ENCODE assay signal across 21 cellular contexts in genomic region chr10:86254526-86255174, GRCh38.
DNase-seq lines count a peak whose midpoint lies in the region; ATAC-seq, FAIRE-seq and TF ChIP-seq lines count a peak whose summit lies in the region.
"Had no signal": no experiment of that assay in that cellular context is flagged by ENCODE, and none has a peak within 500 bp of the region (broad histone marks: within the 10 kb centered on the region; RNA-seq: fewer than 3 reads in every experiment).

No MANE protein-coding gene starts in this region.

- no peak for ATAC-seq in GM18861 (IDR thresholded peaks at IDR 0.05; ENCODE audit: unreplicated experiment)
- ATAC-seq in activated T-helper 17 cell treated with anti-CD3 and anti-CD28 coated beads, Interleukin-2, amount 50 U/mL, for 72 hours (replicated peaks): no peak
- ATAC-seq: activated CD4-positive, alpha-beta T cell treated with anti-CD3 and anti-CD28 coated beads for 36 hours; activated T-cell treated with anti-CD3 and anti-CD28 coated beads, Interleukin-2, amount 50 U/mL, for 72 hours; T-helper 17 cell had no signal

- H3K36me3 Mint-ChIP-seq in activated T-helper 17 cell treated with anti-CD3 and anti-CD28 coated beads, Interleukin-2, amount 50 U/mL, for 72 hours (ENCODE audit: low read depth): no peaks in the 10 kb centered on the region

- no peak overlapping the region for H3K27ac Mint-ChIP-seq in activated T-helper 17 cell treated with anti-CD3 and anti-CD28 coated beads, Interleukin-2, amount 50 U/mL, for 72 hours
- H3K27ac Mint-ChIP-seq: activated CD4-positive, alpha-beta T cell treated with anti-CD3 and anti-CD28 coated beads for 36 hours; activated T-cell treated with anti-CD3 and anti-CD28 coated beads, Interleukin-2, amount 50 U/mL, for 72 hours; B cell; naive B cell; T-helper 17 cell had no signal

- no peaks in the 10 kb centered on the region for H3K9me3 Mint-ChIP-seq in activated T-helper 17 cell treated with anti-CD3 and anti-CD28 coated beads, Interleukin-2, amount 50 U/mL, for 72 hours

- no peak for FAIRE-seq in HTR-8/SVneo (lab: Jason Lieb, UNC)
- FAIRE-seq: frontal cortex, G401.6, keratinocyte had no signal

- peaks cover 0 to 15% (median 0%) of the 10 kb centered on the region in 3 donors for H3K4me1 ChIP-seq in esophagus squamous epithelium

- no peaks in the 10 kb centered on the region for H3K36me3 ChIP-seq in esophagus squamous epithelium

- TF ChIP-seq CTCF in esophagus squamous epithelium (IDR thresholded peaks at IDR 0.05): no peak

- H3K27ac ChIP-seq in esophagus squamous epithelium: no peak overlapping the region

- TF ChIP-seq POLR2A in esophagus squamous epithelium (IDR thresholded peaks at IDR 0.05): no peak

- WGBS in esophagus squamous epithelium, 2 donors: 30 to 39% methylated on average over 3 of the region's 6 CpGs

- intact Hi-C loops in esophagus squamous epithelium (cut with DNase I): no loop called here

- DNase-seq in 8988T (peak; percentile 47), DMS153 treated with DMSO at 0.1 percent for 48 hours (lab: John Stamatoyannopoulos, UW; ENCODE audit: unreplicated experiment) (peak; percentile 10), NCI-H510A treated with DMSO at 0.1 percent for 48 hours (lab: John Stamatoyannopoulos, UW) (peak; percentile 12), iPS-NIHi11 (ENCODE audit: low spot score) (peak; percentile 52), HTR-8/SVneo (ENCODE audit: insufficient read length, low spot score) (no peak), esophagus squamous epithelium (lab: John Stamatoyannopoulos, UW) (no peak)
- DNase-seq: activated CD4-positive, alpha-beta T cell treated with anti-CD3 and anti-CD28 coated beads for 36 hours; activated T-cell treated with anti-CD3 and anti-CD28 coated beads, Interleukin-2, amount 50 U/mL, for 72 hours; anterior cingulate cortex; naive B cell; NCI-H1105; stimulated activated CD4-positive, alpha-beta T cell treated with anti-CD3 and anti-CD28 coated beads, Interleukin-4, amount 100 ng/mL, for 24 hours; stimulated activated naive CD4-positive, alpha-beta T cell treated with Interleukin-2 at 50 U/mL for 16 hours; T-helper 17 cell had no signal

- no peak overlapping the region for H3K4me3 ChIP-seq in esophagus squamous epithelium
- H3K4me3 ChIP-seq: dorsolateral prefrontal cortex had no signal

- peaks cover 0 to 8% (median 0%) of the 10 kb centered on the region in 4 donors for H3K27me3 ChIP-seq in esophagus squamous epithelium
- H3K27me3 ChIP-seq: dorsolateral prefrontal cortex had no signal

- peaks cover 7% of the 10 kb centered on the region for H3K27me3 Mint-ChIP-seq in activated T-helper 17 cell treated with anti-CD3 and anti-CD28 coated beads, Interleukin-2, amount 50 U/mL, for 72 hours

- no peaks in the 10 kb centered on the region for H3K4me1 Mint-ChIP-seq in activated T-helper 17 cell treated with anti-CD3 and anti-CD28 coated beads, Interleukin-2, amount 50 U/mL, for 72 hours
- H3K4me1 Mint-ChIP-seq: activated CD4-positive, alpha-beta T cell treated with anti-CD3 and anti-CD28 coated beads for 36 hours; B cell; naive B cell had no signal

- no peak overlapping the region for H3K4me3 Mint-ChIP-seq in activated T-helper 17 cell treated with anti-CD3 and anti-CD28 coated beads, Interleukin-2, amount 50 U/mL, for 72 hours
- H3K4me3 Mint-ChIP-seq: activated CD4-positive, alpha-beta T cell treated with anti-CD3 and anti-CD28 coated beads for 36 hours; activated T-cell treated with anti-CD3 and anti-CD28 coated beads, Interleukin-2, amount 50 U/mL, for 72 hours; B cell; naive B cell; T-helper 17 cell had no signal

- no peaks in the 10 kb centered on the region for H3K9me3 ChIP-seq in esophagus squamous epithelium

Comparison
In these comparisons a context has a peak if more than half of its experiments do, and no peak if none do; other contexts are left out.
1. DNase-seq: peak in 8988T (single experiment), DMS153 treated with DMSO at 0.1 percent for 48 hours (single experiment), NCI-H510A treated with DMSO at 0.1 percent for 48 hours (single experiment) and iPS-NIHi11 (single experiment); none in HTR-8/SVneo (single experiment) and esophagus squamous epithelium (single experiment).